Comparison of ENCODE assay signal across 8 cellular contexts in genomic region chr14:92121207-92121669, GRCh38. TPM values are rescaled to one million over a fixed set of nuclear protein-coding genes. Genes with fewer than 3 reads are reported as not detected.
DNase-seq lines count a peak whose midpoint lies in the region; ATAC-seq, FAIRE-seq and TF ChIP-seq lines count a peak whose summit lies in the region.

No MANE protein-coding gene starts in this region.

- in situ Hi-C loops in astrocyte of the cerebellum (cut with HindIII; ENCODE audit: low sequenced_read_pairs), result no loop called here

- H3K4me3 ChIP-seq in KMS-11 (IDR thresholded peaks at IDR 0.05; ENCODE audit: insufficient read depth, low read depth, low read length) (no peak overlapping the region), astrocyte of the cerebellum (ENCODE audit: low read depth, low read length) (peak overlapping the region; percentile 91), iPS-18a (ENCODE audit: low read length) (peak overlapping the region; percentile 84), skin epidermis (peak overlapping the region; percentile 68 to 96 (median 82))

- H3K27me3 ChIP-seq in KMS-11 (ENCODE audit: insufficient read depth, low read depth) (no peaks in the 10 kb centered on the region), iPS-18a (ENCODE audit: control insufficient read depth, insufficient read depth, low read length) (no peaks in the 10 kb centered on the region)

- no peaks in the 10 kb centered on the region for H3K36me3 ChIP-seq in KMS-11 (ENCODE audit: insufficient read depth)
- H3K36me3 ChIP-seq in iPS-18a (ENCODE audit: control insufficient read depth, low read depth, low read length), result peaks cover 20% of the 10 kb centered on the region

- ATAC-seq in GM21390 (IDR thresholded peaks at IDR 0.05; ENCODE audit: unreplicated experiment) (peak; percentile 15), HG03565 (IDR thresholded peaks at IDR 0.05; ENCODE audit: unreplicated experiment) (no peak)

- H2AFZ ChIP-seq in KMS-11 (ENCODE audit: low read depth), result peak overlapping the region; percentile 73; the same call in 1 of the 2 replicates

- H3K4me1 ChIP-seq in KMS-11 (ENCODE audit: low read depth, poor library complexity, severe bottlenecking), result peaks cover 32% of the 10 kb centered on the region
- H3K4me1 ChIP-seq in iPS-18a (ENCODE audit: control insufficient read depth, low read depth, low read length), result no peaks in the 10 kb centered on the region

- FAIRE-seq in urothelium cell line (lab: Jason Lieb, UNC), result no peak

- H3K27ac ChIP-seq in KMS-11, result peak overlapping the region; percentile 89
- peak overlapping the region; percentile 96 for H3K27ac ChIP-seq in iPS-18a (ENCODE audit: low read length)
- peak overlapping the region; percentile 86 to 99 (median 96) for H3K27ac ChIP-seq in skin epidermis

- H3K9ac ChIP-seq in KMS-11, result peak overlapping the region; percentile 100
- H3K9ac ChIP-seq in iPS-18a (ENCODE audit: low read length), result peak overlapping the region; percentile 99

- DNase-seq in Daoy (ENCODE audit: low read depth) (peak; percentile 41), astrocyte of the cerebellum (ENCODE audit: low read depth) (no peak), urothelium cell line (ENCODE audit: low spot score) (no peak)

- H3K4me2 ChIP-seq in KMS-11, result peak overlapping the region; percentile 42; the same call in 1 of the 2 replicates

- H3K79me2 ChIP-seq in KMS-11 (ENCODE audit: insufficient read depth, low read depth), result peaks cover 14% of the 10 kb centered on the region; the same call in 1 of the 2 replicates

- H4K20me1 ChIP-seq in KMS-11 (ENCODE audit: insufficient read depth), result no peaks in the 10 kb centered on the region

- no peaks in the 10 kb centered on the region for H3K9me3 ChIP-seq in iPS-18a (ENCODE audit: control insufficient read depth, low read depth, low read length)

- TF ChIP-seq CTCF in KMS-11 (conservative IDR thresholded peaks at IDR 0.05; ENCODE audit: low read depth, low read length), result no peak
- no peak for TF ChIP-seq CTCF in astrocyte of the cerebellum (IDR thresholded peaks at IDR 0.05; ENCODE audit: low read depth, low read length, missing control alignments)

RNA-seq across cellular contexts. Expression of gene NDUFB1, which starts 0.3 kb away (rescaled TPM):
- total RNA-seq in Daoy (2014; rRNA removed; shearing (Covaris generic)), result 351 and 395 TPM in 2 replicates

RNA-seq across cellular contexts. Expression of gene CPSF2, which starts 0.5 kb away (rescaled TPM):
- 63.4 and 86.0 TPM in 2 replicates for total RNA-seq in Daoy (2014; rRNA removed; shearing (Covaris generic))

RNA-seq across cellular contexts. Expression of gene ATXN3, which starts 14.9 kb away (rescaled TPM):
- total RNA-seq in Daoy (2014; rRNA removed; shearing (Covaris generic)), result 40.4 and 56.3 TPM in 2 replicates
